15 cellular contexts compared by ENCODE assay signal in genomic region chr10:43082087-43082486, GRCh38.
"Had no signal": no experiment of that assay in that cellular context is flagged by ENCODE, and none has a peak within 500 bp of the region (broad histone marks: within the 10 kb centered on the region; RNA-seq: fewer than 3 reads in every experiment).

No MANE protein-coding gene starts in this region.

- ATAC-seq: activated T-cell treated with anti-CD3 and anti-CD28 coated beads, Interleukin-2, amount 50 U/mL, for 4 hours had no signal

- DNase-seq: activated CD4-positive, alpha-beta memory T cell treated with anti-CD3 and anti-CD28 coated beads for 36 hours; activated gamma-delta T cell; activated T-cell treated with anti-CD3 and anti-CD28 coated beads, Interleukin-2, amount 50 U/mL, for 4 hours; brain microvascular endothelial cell; cerebellar nuclear complex; dermis blood vessel endothelial cell; erythroblast; kidney; ovary; retina; stimulated activated CD4-positive, alpha-beta T cell treated with anti-CD3 and anti-CD28 coated beads, Interleukin-4, amount 100 ng/mL, for 4 hours; uterus had no signal

- H3K27ac ChIP-seq: brain microvascular endothelial cell, hepatocyte, ovary, tibial artery, uterus, VCaP had no signal

- H3K4me3 ChIP-seq: hepatocyte, ovary, tibial artery, uterus had no signal
